8 cellular contexts compared by ENCODE assay signal in the genomic region with DNA sequence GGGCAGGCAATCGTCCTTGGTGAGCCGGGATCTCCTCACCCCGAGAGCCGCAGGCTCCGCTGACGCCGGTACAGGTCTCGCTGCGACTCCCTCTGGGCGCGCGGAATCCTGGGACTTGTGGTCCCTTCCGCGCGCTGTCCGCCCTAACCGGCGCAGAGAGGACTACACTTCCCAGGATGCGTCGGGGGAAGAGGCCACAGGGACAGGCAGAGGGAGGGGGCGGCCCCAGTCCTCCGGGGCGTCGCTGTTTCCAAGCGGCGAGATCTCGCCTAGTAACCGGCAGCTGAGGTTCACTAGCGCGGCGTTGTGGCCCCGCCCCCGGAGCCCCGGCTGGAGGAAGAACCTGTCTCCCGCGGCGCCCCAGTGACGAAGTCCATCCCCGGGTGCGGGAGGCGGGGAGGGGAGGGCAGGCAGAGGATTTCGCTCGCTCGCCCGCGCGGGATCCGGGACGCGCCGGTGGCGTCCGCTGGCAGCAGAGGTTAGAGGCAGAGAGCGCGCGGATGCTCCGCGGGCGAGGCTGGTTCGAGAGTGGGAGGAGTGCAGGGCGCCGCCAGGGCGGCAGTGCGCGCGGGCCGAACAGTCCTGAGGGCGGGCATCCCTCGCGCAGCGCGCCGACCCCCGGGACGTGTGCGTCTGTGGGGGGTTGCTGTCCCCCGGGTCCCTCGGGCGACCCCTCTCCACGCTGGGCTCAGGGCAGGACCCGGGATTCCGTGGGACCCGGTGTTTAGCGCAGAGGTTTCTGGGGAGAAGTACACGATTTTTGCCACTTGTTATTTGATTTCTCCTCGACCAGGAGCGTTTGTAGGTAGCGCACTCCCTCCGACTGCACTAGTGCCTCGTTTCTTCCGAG. TPM values are rescaled to one million over a fixed set of nuclear protein-coding genes. Genes with fewer than 3 reads are reported as not detected.
DNase-seq lines count a peak whose midpoint lies in the region; ATAC-seq, FAIRE-seq and TF ChIP-seq lines count a peak whose summit lies in the region.

Gene EML6, plus strand, starts transcription at position 363 of the 850 bp plus-strand sequence. CDS start 1,400 bp downstream, outside the sequence.

- H3K27ac Mint-ChIP-seq in nephron = peak within 1 kb of the TSS in 1 of 3 experiments; percentile 69
- H3K27ac Mint-ChIP-seq in stimulated activated naive CD8-positive, alpha-beta T cell treated with anti-CD3 and anti-CD28 coated beads, Interleukin-15, Interleukin-2, amounts not matched to agents 100 ng/mL and 50 ng/mL, for 24 hours = peak within 1 kb of the TSS; percentile 69

- H3K27me3 Mint-ChIP-seq in nephron (ENCODE audit: low read depth) = peaks cover 64% of the 10 kb centered on the region
- peaks cover 57% of the 10 kb centered on the region for H3K27me3 Mint-ChIP-seq in stimulated activated naive CD8-positive, alpha-beta T cell treated with anti-CD3 and anti-CD28 coated beads, Interleukin-15, Interleukin-2, amounts not matched to agents 100 ng/mL and 50 ng/mL, for 24 hours

- no peaks in the 10 kb centered on the region for H3K9me3 ChIP-seq in RWPE2 (ENCODE audit: severe bottlenecking)

- peaks cover 12% of the 10 kb centered on the region for H3K4me1 Mint-ChIP-seq in nephron
- H3K4me1 Mint-ChIP-seq in stimulated activated naive CD8-positive, alpha-beta T cell treated with anti-CD3 and anti-CD28 coated beads, Interleukin-15, Interleukin-2, amounts not matched to agents 100 ng/mL and 50 ng/mL, for 24 hours (ENCODE audit: low read depth) = peaks cover 20% of the 10 kb centered on the region

- H3K9me3 Mint-ChIP-seq in nephron = no peaks in the 10 kb centered on the region
- no peaks in the 10 kb centered on the region for H3K9me3 Mint-ChIP-seq in stimulated activated naive CD8-positive, alpha-beta T cell treated with anti-CD3 and anti-CD28 coated beads, Interleukin-15, Interleukin-2, amounts not matched to agents 100 ng/mL and 50 ng/mL, for 24 hours

- H3K36me3 Mint-ChIP-seq in nephron (ENCODE audit: low read depth) = no peaks in the 10 kb centered on the region
- H3K36me3 Mint-ChIP-seq in stimulated activated naive CD8-positive, alpha-beta T cell treated with anti-CD3 and anti-CD28 coated beads, Interleukin-15, Interleukin-2, amounts not matched to agents 100 ng/mL and 50 ng/mL, for 24 hours (ENCODE audit: low read depth) = no peaks in the 10 kb centered on the region

- no peaks in the 10 kb centered on the region for H3K36me3 ChIP-seq in RWPE2 (ENCODE audit: low read depth)

- H3K4me3 ChIP-seq in RWPE2 (ENCODE audit: severe bottlenecking) (peak within 1 kb of the TSS; percentile 49), fibroblast of the aortic adventitia (ENCODE audit: low read depth, low read length) (peak within 1 kb of the TSS; percentile 78)

- DNase-seq in EL = peak; percentile 99
- DNase-seq in H54 (ENCODE audit: insufficient read length, low spot score) = peak; percentile 98
- peak; percentile 99 for DNase-seq in LoVo (ENCODE audit: low spot score)
- DNase-seq in RWPE2 (ENCODE audit: low spot score) = peak; percentile 99
- peak; percentile 99 for DNase-seq in activated effector memory CD4-positive, alpha-beta T cell treated with anti-CD3 and anti-CD28 coated beads, Interleukin-2, amount 50 U/mL, for 16 hours
- peak; percentile 96 for DNase-seq in fibroblast of the aortic adventitia (ENCODE audit: low read depth)

- H3K27me3 ChIP-seq in RWPE2 (ENCODE audit: insufficient read depth, poor library complexity, severe bottlenecking) = no peaks in the 10 kb centered on the region

- FAIRE-seq in H54 (lab: Jason Lieb, UNC) = peak; percentile 81

- peaks cover 7% of the 10 kb centered on the region for H3K4me1 ChIP-seq in RWPE2 (ENCODE audit: insufficient read depth, poor library complexity, severe bottlenecking)

- no peak within 1 kb of the TSS for H3K27ac ChIP-seq in RWPE2 (ENCODE audit: poor library complexity, severe bottlenecking)

- TF ChIP-seq POLR2A in H54 (IDR thresholded peaks at IDR 0.05; ENCODE audit: low read depth, low read length) = peak; percentile 77

- peak; percentile 97 for ATAC-seq in RWPE2 (ENCODE audit: low read depth)

- peak within 1 kb of the TSS; percentile 88 to 95 (median 93) for H3K4me3 Mint-ChIP-seq in nephron
- H3K4me3 Mint-ChIP-seq in stimulated activated naive CD8-positive, alpha-beta T cell treated with anti-CD3 and anti-CD28 coated beads, Interleukin-15, Interleukin-2, amounts not matched to agents 100 ng/mL and 50 ng/mL, for 24 hours = peak within 1 kb of the TSS; percentile 89

- peak; percentile 36 for TF ChIP-seq CTCF in RWPE2 (IDR thresholded peaks at IDR 0.05; ENCODE audit: poor library complexity, severe bottlenecking)
- TF ChIP-seq CTCF in fibroblast of the aortic adventitia (IDR thresholded peaks at IDR 0.05; ENCODE audit: insufficient read depth, low read length) = peak; percentile 33
- TF ChIP-seq CTCF in nephron (IDR thresholded peaks at IDR 0.05; ENCODE audit: unreplicated experiment in 3 of 3) = peak in 2 of 3 experiments; percentile 16 to 26

RNA-seq across cellular contexts. Expression of gene EML6, which starts in this region (rescaled TPM):
- total RNA-seq in fibroblast of the aortic adventitia (ENCODE audit: low replicate concordance) = 0.49 and 2.8 TPM in 2 replicates
